1 cellular context compared by ENCODE assay signal in the genomic region with DNA sequence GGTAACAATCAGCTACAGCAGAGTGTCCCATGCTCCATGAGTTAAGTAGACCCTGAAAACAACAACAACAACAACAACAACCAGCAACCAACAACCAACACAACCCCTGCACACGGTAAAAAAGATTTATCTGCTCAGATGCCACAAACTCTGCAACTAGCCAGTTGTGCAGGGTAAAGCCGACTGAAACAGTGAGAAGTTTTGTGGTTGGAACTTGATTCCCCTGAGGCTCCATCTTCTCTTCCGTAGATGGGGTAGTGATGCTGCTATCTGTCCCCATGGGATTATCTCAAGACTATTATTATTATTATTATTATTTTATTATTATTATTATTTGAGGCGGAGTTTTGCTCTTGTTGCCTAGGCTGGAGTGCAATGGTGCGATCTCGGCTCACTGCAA.
TF ChIP-seq lines count a peak whose summit lies in the region.

No MANE protein-coding gene starts in this region.

TF ChIP-seq in GM12878, 131 proteins besides CTCF, POLR2A, EP300 and RAD21 (continued from another document):
- no peak for TF ChIP-seq RFX5 (IDR thresholded peaks at IDR 0.05; ENCODE audit: low read depth, low read length)
- TF ChIP-seq POU2F2 (IDR thresholded peaks at IDR 0.05; ENCODE audit: borderline replicate concordance, low read depth, low read length): peak; percentile 64; the same call in 1 of the 3 replicates
- TF ChIP-seq STAT3 (IDR thresholded peaks at IDR 0.05; ENCODE audit: low read depth, low read length): no peak
- 0 out of 2 replicates have a peak, but pooled peaks have one; percentile 19 for TF ChIP-seq IRF4 (IDR thresholded peaks at IDR 0.05; ENCODE audit: low read depth, low read length)
- peak; percentile 77; the same call in 1 of the 2 replicates for TF ChIP-seq BCL11A (IDR thresholded peaks at IDR 0.05; ENCODE audit: low read depth, low read length)
- no peak for TF ChIP-seq SIX5 (IDR thresholded peaks at IDR 0.05; ENCODE audit: low read depth, low read length, severe bottlenecking)
- TF ChIP-seq NR2C2 (IDR thresholded peaks at IDR 0.05; ENCODE audit: borderline replicate concordance, control insufficient read depth, insufficient read length, low read depth): no peak
- no peak for TF ChIP-seq ZNF274 (IDR thresholded peaks at IDR 0.05; ENCODE audit: insufficient read depth, insufficient read length)
- peak; percentile 65; the same call in 1 of the 2 replicates for TF ChIP-seq TCF12 (IDR thresholded peaks at IDR 0.05; ENCODE audit: low read depth, low read length)
- TF ChIP-seq ZNF622 (IDR thresholded peaks at IDR 0.05): no peak
- no peak for TF ChIP-seq MXI1 (IDR thresholded peaks at IDR 0.05; ENCODE audit: low read depth, low read length)
- TF ChIP-seq EGR1 (IDR thresholded peaks at IDR 0.05; ENCODE audit: borderline replicate concordance in 1 of 2, low read depth in 2 of 2, low read length in 2 of 2): no peak
- 0 out of 2 replicates have a peak, but pooled peaks have one; percentile 10 for TF ChIP-seq SMARCA5 (IDR thresholded peaks at IDR 0.05)
- TF ChIP-seq MEF2B (IDR thresholded peaks at IDR 0.05; ENCODE audit: partially characterized antibody, poor library complexity, severe bottlenecking): peak; percentile 98
- TF ChIP-seq BHLHE40 (IDR thresholded peaks at IDR 0.05; ENCODE audit: borderline replicate concordance in 1 of 2, low read depth in 2 of 2, low read length in 1 of 2): 0 out of 4 replicates have a peak, but pooled peaks of 1 of the 2 experiments have one; percentile 24
- TF ChIP-seq YY1 (IDR thresholded peaks at IDR 0.05; ENCODE audit: low read depth, low read length): no peak
- no peak for TF ChIP-seq GABPA (IDR thresholded peaks at IDR 0.05; ENCODE audit: low read depth)
- TF ChIP-seq RUNX3 (IDR thresholded peaks at IDR 0.05; ENCODE audit: low read length): peak; percentile 76
